ENCODE assay signal across 15 cellular contexts in the genomic region with DNA sequence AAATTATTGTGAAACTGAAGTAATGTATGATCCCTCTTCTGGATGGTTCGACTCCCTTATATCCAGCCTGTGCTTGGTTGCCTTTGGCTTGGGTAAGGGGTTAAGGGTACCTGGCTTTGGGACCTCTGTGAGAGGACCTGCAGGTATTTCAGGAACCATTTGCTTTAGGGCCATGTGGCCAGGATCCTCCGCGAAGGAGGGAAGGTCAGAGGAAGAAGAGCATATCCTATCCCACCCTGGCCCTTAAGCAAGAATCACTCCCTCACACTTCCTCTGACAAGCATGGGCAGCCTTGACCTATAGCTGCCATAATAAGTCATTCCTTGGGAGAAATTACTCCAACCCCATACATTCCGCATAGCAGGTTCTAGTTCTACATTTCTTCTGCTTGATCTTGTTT. TPM values are rescaled to one million over a fixed set of nuclear protein-coding genes. Genes with fewer than 3 reads are reported as not detected.
DNase-seq lines count a peak whose midpoint lies in the region; ATAC-seq and TF ChIP-seq lines count a peak whose summit lies in the region.
"Had no signal": no experiment of that assay in that cellular context is flagged by ENCODE, and none has a peak within 500 bp of the region (broad histone marks: within the 10 kb centered on the region; RNA-seq: fewer than 3 reads in every experiment).

No MANE protein-coding gene starts in this region.

- TF ChIP-seq CTCF in HL-60 (IDR thresholded peaks at IDR 0.05; ENCODE audit: insufficient read depth, low read length) (no peak), lower lobe of right lung (IDR thresholded peaks at IDR 0.05) (no peak), suprapubic skin (IDR thresholded peaks at IDR 0.05) (no peak)

- H3K27me3 ChIP-seq in HL-60 (ENCODE audit: insufficient read depth, poor library complexity, severe bottlenecking) (no peaks in the 10 kb centered on the region), lower lobe of right lung (ENCODE audit: low read depth) (no peaks in the 10 kb centered on the region), suprapubic skin (no peaks in the 10 kb centered on the region)
- H3K27me3 ChIP-seq: cardiac muscle cell had no signal

- TF ChIP-seq EP300 in suprapubic skin (IDR thresholded peaks at IDR 0.05): no peak

- ATAC-seq in lower lobe of right lung: no peak
- no peak for ATAC-seq in HG03135 (IDR thresholded peaks at IDR 0.05; ENCODE audit: unreplicated experiment)
- ATAC-seq: effector memory CD8-positive, alpha-beta T cell; left colon; T-cell had no signal

- intact Hi-C loops in lower lobe of right lung (cut with DNase I): no loop called here

- no peak overlapping the region for H3K4me3 ChIP-seq in HL-60 (replicated peaks; ENCODE audit: insufficient read depth, low read length)
- H3K4me3 ChIP-seq in lower lobe of right lung: no peak overlapping the region
- no peak overlapping the region for H3K4me3 ChIP-seq in suprapubic skin
- H3K4me3 ChIP-seq: cardiac muscle cell had no signal

- no peak for TF ChIP-seq POLR2A in suprapubic skin (IDR thresholded peaks at IDR 0.05)

- WGBS in suprapubic skin: 85% methylated on average over 4 of the region's 4 CpGs

- H3K27ac ChIP-seq in HL-60 (replicated peaks) (peak overlapping the region; percentile 81), lower lobe of right lung (peak overlapping the region; percentile 84), substantia nigra (ENCODE audit: low read depth, low read length, poor library complexity, severe bottlenecking) (peak overlapping the region; percentile 40), suprapubic skin (no peak overlapping the region)
- H3K27ac ChIP-seq: cardiac muscle cell had no signal

- H3K36me3 ChIP-seq in lower lobe of right lung (no peaks in the 10 kb centered on the region), suprapubic skin (no peaks in the 10 kb centered on the region)
- H3K36me3 ChIP-seq: cardiac muscle cell had no signal

- H3K4me1 ChIP-seq in lower lobe of right lung (peaks cover 43% of the 10 kb centered on the region), suprapubic skin (peaks cover 44% of the 10 kb centered on the region)

- no peaks in the 10 kb centered on the region for H3K9me3 ChIP-seq in lower lobe of right lung
- no peaks in the 10 kb centered on the region for H3K9me3 ChIP-seq in suprapubic skin

- DNase-seq in HL-60 (ENCODE audit: low read depth in 1 of 2, low spot score in 1 of 2): no peak
- peak; percentile 37 for DNase-seq in amniotic epithelial cell (ENCODE audit: low read depth)
- no peak for DNase-seq in lower lobe of right lung
- no peak for DNase-seq in substantia nigra (lab: John Stamatoyannopoulos, UW)
- DNase-seq in islet precursor cell: no peak
- DNase-seq in suprapubic skin (ENCODE audit: low spot score in 2 of 2): no peak
- DNase-seq: activated CD4-positive, alpha-beta memory T cell treated with anti-CD3 and anti-CD28 coated beads, Interleukin-2, amount 10 ng/mL, durations not matched to agents 7 days and 5 days; activated naive CD8-positive, alpha-beta T cell treated with anti-CD3 and anti-CD28 coated beads, Interleukin-2, amount 10 ng/mL, durations not matched to agents 7 days and 5 days; effector memory CD8-positive, alpha-beta T cell; foreskin fibroblast; left colon; posterior cingulate gyrus; T-cell had no signal

RNA-seq across cellular contexts. Expression of a gene that starts 59.1 kb away (rescaled TPM):
- total RNA-seq in lower lobe of right lung (0.12 TPM), suprapubic skin (not detected)
- total RNA-seq: activated naive CD8-positive, alpha-beta T cell treated with anti-CD3 and anti-CD28 coated beads, Interleukin-2, amount 10 ng/mL, durations not matched to agents 7 days and 5 days; cardiac muscle cell; left colon; T-cell had no signal
